ENCODE assay signal across 1 cellular context in genomic region chr1:2381741-2382620, GRCh38.
TF ChIP-seq lines count a peak whose summit lies in the region.

No MANE protein-coding gene starts in this region.

TF ChIP-seq in GM12878, 131 proteins besides CTCF, POLR2A, EP300 and RAD21 (continued from another document):
- TF ChIP-seq E2F8 (IDR thresholded peaks at IDR 0.05; ENCODE audit: low read depth, partially characterized antibody), result no peak
- no peak for TF ChIP-seq TBL1XR1 (IDR thresholded peaks at IDR 0.05; ENCODE audit: low read depth, low read length)
- peak; percentile 94 for TF ChIP-seq SMC3 (IDR thresholded peaks at IDR 0.05; ENCODE audit: borderline replicate concordance, low read length)
- TF ChIP-seq SMARCA5 (IDR thresholded peaks at IDR 0.05), result 0 out of 2 replicates have a peak, but pooled peaks have one; percentile 30
- no peak for TF ChIP-seq SMAD5 (IDR thresholded peaks at IDR 0.05; ENCODE audit: low read depth)
- peak; percentile 29; the same call in 1 of the 2 replicates for TF ChIP-seq YY1 (IDR thresholded peaks at IDR 0.05; ENCODE audit: low read depth, low read length)
- no peak for TF ChIP-seq RCOR1 (conservative IDR thresholded peaks at IDR 0.05; ENCODE audit: low read depth, low read length)
- no peak for TF ChIP-seq ZNF207 (IDR thresholded peaks at IDR 0.05; ENCODE audit: borderline replicate concordance)
- TF ChIP-seq ZBED1 (IDR thresholded peaks at IDR 0.05; ENCODE audit: borderline replicate concordance), result no peak
- no peak for TF ChIP-seq REST (IDR thresholded peaks at IDR 0.05; ENCODE audit: low read depth, low read length)
- TF ChIP-seq BHLHE40 (IDR thresholded peaks at IDR 0.05; ENCODE audit: borderline replicate concordance in 1 of 2, low read depth in 2 of 2, low read length in 1 of 2), result peak in 1 of 2 experiments; percentile 37; a peak in 1 of 4 replicates
- TF ChIP-seq STAT3 (IDR thresholded peaks at IDR 0.05; ENCODE audit: low read depth, low read length), result no peak
- no peak for TF ChIP-seq SREBF1 (IDR thresholded peaks at IDR 0.05; ENCODE audit: low read length)
